Comparison of ENCODE assay signal across 1 cellular context in genomic region chr19:49453013-49453756, GRCh38.
TF ChIP-seq lines count a peak whose summit lies in the region.

Gene ALDH16A1 (plus strand): TSS chr19:49453225. CDS start chr19:49453332, 107 bp downstream.

TF ChIP-seq in HCT116, 20 proteins besides CTCF, POLR2A, EP300 and RAD21 (continued from another document):
- TF ChIP-seq POLR2AphosphoS5 (IDR thresholded peaks at IDR 0.05; ENCODE audit: low read depth, low read length): peak; percentile 98
- TF ChIP-seq CEBPB (IDR thresholded peaks at IDR 0.05; ENCODE audit: low read depth): no peak
- peak; percentile 76 for TF ChIP-seq EGR1 (IDR thresholded peaks at IDR 0.05; ENCODE audit: low read depth)
- TF ChIP-seq SRF (IDR thresholded peaks at IDR 0.05; ENCODE audit: low read depth): no peak
- no peak; the same call in 1 of the 2 replicates for TF ChIP-seq ELF1 (IDR thresholded peaks at IDR 0.05; ENCODE audit: borderline replicate concordance, low read depth)
- TF ChIP-seq TCF7L2 (IDR thresholded peaks at IDR 0.05; ENCODE audit: borderline replicate concordance, extremely low read depth, insufficient read depth, insufficient read length): no peak
- no peak for TF ChIP-seq EZH2 (IDR thresholded peaks at IDR 0.05)
- TF ChIP-seq ZNF274 (IDR thresholded peaks at IDR 0.05; ENCODE audit: low read depth, low read length): no peak
TF ChIP-seq in HCT116: peak in this region for 8.
